23 cellular contexts compared by ENCODE assay signal in the genomic region with DNA sequence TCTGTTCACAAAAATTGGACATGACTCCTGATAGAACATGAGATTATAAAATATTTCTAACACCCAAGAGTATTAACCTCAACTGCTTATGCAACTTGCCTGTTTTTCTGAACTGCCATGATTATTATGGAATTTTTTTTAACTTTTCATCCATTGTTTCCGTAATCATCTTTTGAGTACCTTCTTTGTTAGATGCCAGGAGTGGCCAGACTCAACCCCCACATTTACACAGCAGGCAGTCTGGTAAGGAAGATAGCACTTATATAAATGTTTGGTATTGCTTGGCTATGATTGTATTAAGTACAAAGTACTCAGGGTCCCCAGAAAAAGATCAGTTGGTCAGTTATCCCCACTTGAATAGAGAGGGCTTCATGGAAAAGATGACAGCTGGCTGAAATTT.
"Had no signal": no experiment of that assay in that cellular context is flagged by ENCODE, and none has a peak within 500 bp of the region (broad histone marks: within the 10 kb centered on the region; RNA-seq: fewer than 3 reads in every experiment).

No MANE protein-coding gene starts in this region.

- H3K36me3 ChIP-seq: breast epithelium had no signal

- H3K4me1 ChIP-seq: breast epithelium, foreskin keratinocyte, tibial artery had no signal

- H3K27ac ChIP-seq: breast epithelium, esophagus muscularis mucosa, foreskin keratinocyte, heart left ventricle, left ventricle myocardium inferior, stomach, tibial artery, upper lobe of right lung, VCaP had no signal

- FAIRE-seq: islet of Langerhans, TTC549 had no signal

- H3K27me3 ChIP-seq: breast epithelium, esophagus muscularis mucosa, foreskin keratinocyte, heart left ventricle, stomach, tibial artery, upper lobe of right lung had no signal

- H3K4me3 ChIP-seq: breast epithelium, esophagus muscularis mucosa, heart left ventricle, left ventricle myocardium inferior, lung, mucosa of descending colon, stomach, tibial artery, upper lobe of right lung had no signal

- H3K9me3 ChIP-seq: breast epithelium, esophagus muscularis mucosa, heart left ventricle, left ventricle myocardium inferior, mucosa of descending colon, stomach, tibial artery, upper lobe of right lung had no signal

- DNase-seq: activated CD4-positive, alpha-beta memory T cell treated with anti-CD3 and anti-CD28 coated beads, Interleukin-2, amount 10 ng/mL, durations not matched to agents 7 days and 5 days; activated CD4-positive, alpha-beta T cell treated with anti-CD3 and anti-CD28 coated beads for 48 hours; activated CD8-positive, alpha-beta memory T cell treated with anti-CD3 and anti-CD28 coated beads, Interleukin-2, amount 50 U/mL, for 48 hours; activated gamma-delta T cell treated with Interleukin-2 at 50 U/mL for 16 hours; activated T-cell treated with anti-CD3 and anti-CD28 coated beads, Interleukin-2, amount 50 U/mL, for 24 hours; central memory CD4-positive, alpha-beta T cell; foreskin keratinocyte; heart left ventricle; left ventricle myocardium inferior; mucosa of descending colon; right cardiac atrium; stimulated activated CD4-positive, alpha-beta T cell treated with anti-CD3 and anti-CD28 coated beads, Interleukin-15, amount 100 ng/mL, for 24 hours; stimulated activated CD4-positive, alpha-beta T cell treated with anti-CD3 and anti-CD28 coated beads, Interleukin-2, amount 100 ng/mL, for 24 hours; stimulated activated naive B cell treated with anti-CD40 and anti-IgM and Interleukin-4, amounts not matched to agents 10 μg/mL and 1 μg/mL and 100 μg/mL, for 72 hours; stomach; tibial artery; upper lobe of right lung had no signal
